In genomic region chr9:121750259-121750714, GRCh38 we compare ENCODE assay signal across 1 cellular context.
TF ChIP-seq lines count a peak whose summit lies in the region.

No MANE protein-coding gene starts in this region.

TF ChIP-seq in HepG2, 621 proteins besides CTCF, POLR2A, EP300 and RAD21 (continued from another document and continues in another):
- TF ChIP-seq, protein P1, sequence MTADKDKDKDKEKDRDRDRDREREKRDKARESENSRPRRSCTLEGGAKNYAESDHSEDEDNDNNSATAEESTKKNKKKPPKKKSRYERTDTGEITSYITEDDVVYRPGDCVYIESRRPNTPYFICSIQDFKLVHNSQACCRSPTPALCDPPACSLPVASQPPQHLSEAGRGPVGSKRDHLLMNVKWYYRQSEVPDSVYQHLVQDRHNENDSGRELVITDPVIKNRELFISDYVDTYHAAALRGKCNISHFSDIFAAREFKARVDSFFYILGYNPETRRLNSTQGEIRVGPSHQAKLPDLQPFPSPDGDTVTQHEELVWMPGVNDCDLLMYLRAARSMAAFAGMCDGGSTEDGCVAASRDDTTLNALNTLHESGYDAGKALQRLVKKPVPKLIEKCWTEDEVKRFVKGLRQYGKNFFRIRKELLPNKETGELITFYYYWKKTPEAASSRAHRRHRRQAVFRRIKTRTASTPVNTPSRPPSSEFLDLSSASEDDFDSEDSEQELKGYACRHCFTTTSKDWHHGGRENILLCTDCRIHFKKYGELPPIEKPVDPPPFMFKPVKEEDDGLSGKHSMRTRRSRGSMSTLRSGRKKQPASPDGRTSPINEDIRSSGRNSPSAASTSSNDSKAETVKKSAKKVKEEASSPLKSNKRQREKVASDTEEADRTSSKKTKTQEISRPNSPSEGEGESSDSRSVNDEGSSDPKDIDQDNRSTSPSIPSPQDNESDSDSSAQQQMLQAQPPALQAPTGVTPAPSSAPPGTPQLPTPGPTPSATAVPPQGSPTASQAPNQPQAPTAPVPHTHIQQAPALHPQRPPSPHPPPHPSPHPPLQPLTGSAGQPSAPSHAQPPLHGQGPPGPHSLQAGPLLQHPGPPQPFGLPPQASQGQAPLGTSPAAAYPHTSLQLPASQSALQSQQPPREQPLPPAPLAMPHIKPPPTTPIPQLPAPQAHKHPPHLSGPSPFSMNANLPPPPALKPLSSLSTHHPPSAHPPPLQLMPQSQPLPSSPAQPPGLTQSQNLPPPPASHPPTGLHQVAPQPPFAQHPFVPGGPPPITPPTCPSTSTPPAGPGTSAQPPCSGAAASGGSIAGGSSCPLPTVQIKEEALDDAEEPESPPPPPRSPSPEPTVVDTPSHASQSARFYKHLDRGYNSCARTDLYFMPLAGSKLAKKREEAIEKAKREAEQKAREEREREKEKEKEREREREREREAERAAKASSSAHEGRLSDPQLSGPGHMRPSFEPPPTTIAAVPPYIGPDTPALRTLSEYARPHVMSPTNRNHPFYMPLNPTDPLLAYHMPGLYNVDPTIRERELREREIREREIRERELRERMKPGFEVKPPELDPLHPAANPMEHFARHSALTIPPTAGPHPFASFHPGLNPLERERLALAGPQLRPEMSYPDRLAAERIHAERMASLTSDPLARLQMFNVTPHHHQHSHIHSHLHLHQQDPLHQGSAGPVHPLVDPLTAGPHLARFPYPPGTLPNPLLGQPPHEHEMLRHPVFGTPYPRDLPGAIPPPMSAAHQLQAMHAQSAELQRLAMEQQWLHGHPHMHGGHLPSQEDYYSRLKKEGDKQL (CRISPR knock-in tag; IDR thresholded peaks at IDR 0.05; ENCODE audit: low read depth): no peak
- TF ChIP-seq KDM1A (CRISPR knock-in tag; IDR thresholded peaks at IDR 0.05) (peak; percentile 84; the same call in 1 of the 2 replicates), BRCA1 (CRISPR knock-in tag; IDR thresholded peaks at IDR 0.05) (no peak), POLR2AphosphoS2 (IDR thresholded peaks at IDR 0.05; ENCODE audit: low read depth, low read length) (no peak), ZNF598 (CRISPR knock-in tag; IDR thresholded peaks at IDR 0.05; ENCODE audit: borderline replicate concordance) (no peak), NR2F1 (CRISPR knock-in tag; IDR thresholded peaks at IDR 0.05) (peak in 1 of 2 experiments; percentile 54; a peak in 2 of 4 replicates), ZNF12 (CRISPR knock-in tag; IDR thresholded peaks at IDR 0.05) (no peak), ZSCAN25 (CRISPR knock-in tag; IDR thresholded peaks at IDR 0.05) (no peak), ZBED4 (CRISPR knock-in tag; IDR thresholded peaks at IDR 0.05; ENCODE audit: borderline replicate concordance) (peak; percentile 67; the same call in 1 of the 2 replicates), ZNF264 (CRISPR knock-in tag; IDR thresholded peaks at IDR 0.05) (no peak), NCOA1 (CRISPR knock-in tag; IDR thresholded peaks at IDR 0.05) (no peak), HOXD1 (CRISPR knock-in tag; IDR thresholded peaks at IDR 0.05) (no peak), ZBTB21 (CRISPR knock-in tag; IDR thresholded peaks at IDR 0.05) (no peak), ZNF354B (CRISPR knock-in tag; IDR thresholded peaks at IDR 0.05) (no peak), ZFP1 (CRISPR knock-in tag; IDR thresholded peaks at IDR 0.05) (peak; percentile 42; the same call in 1 of the 2 replicates), ZNF10 (CRISPR knock-in tag; IDR thresholded peaks at IDR 0.05; ENCODE audit: borderline replicate concordance, low read depth) (no peak), GLMP (CRISPR knock-in tag; IDR thresholded peaks at IDR 0.05; ENCODE audit: borderline replicate concordance) (no peak), CENPX (CRISPR knock-in tag; IDR thresholded peaks at IDR 0.05) (no peak), HNF1A (IDR thresholded peaks at IDR 0.05; ENCODE audit: low read depth) (no peak), HNF1A (CRISPR knock-in tag; IDR thresholded peaks at IDR 0.05; ENCODE audit: borderline replicate concordance) (no peak), AHR (CRISPR knock-in tag; IDR thresholded peaks at IDR 0.05) (peak; percentile 76; the same call in 1 of the 2 replicates), NCOA5 (CRISPR knock-in tag; IDR thresholded peaks at IDR 0.05) (no peak), ZNF781 (CRISPR knock-in tag; IDR thresholded peaks at IDR 0.05; ENCODE audit: borderline replicate concordance, not compliant biosample characterization) (no peak), JUNB (CRISPR knock-in tag; IDR thresholded peaks at IDR 0.05; ENCODE audit: borderline replicate concordance) (no peak), ATM (IDR thresholded peaks at IDR 0.05; ENCODE audit: borderline replicate concordance) (no peak), SALL2 (CRISPR knock-in tag; IDR thresholded peaks at IDR 0.05) (no peak), ETS1 (CRISPR knock-in tag; IDR thresholded peaks at IDR 0.05) (no peak), ZNF430 (CRISPR knock-in tag; IDR thresholded peaks at IDR 0.05) (no peak), ZNF317 (CRISPR knock-in tag; IDR thresholded peaks at IDR 0.05) (no peak), ZNF274 (CRISPR knock-in tag; IDR thresholded peaks at IDR 0.05) (no peak)
- TF ChIP-seq, protein P2, sequence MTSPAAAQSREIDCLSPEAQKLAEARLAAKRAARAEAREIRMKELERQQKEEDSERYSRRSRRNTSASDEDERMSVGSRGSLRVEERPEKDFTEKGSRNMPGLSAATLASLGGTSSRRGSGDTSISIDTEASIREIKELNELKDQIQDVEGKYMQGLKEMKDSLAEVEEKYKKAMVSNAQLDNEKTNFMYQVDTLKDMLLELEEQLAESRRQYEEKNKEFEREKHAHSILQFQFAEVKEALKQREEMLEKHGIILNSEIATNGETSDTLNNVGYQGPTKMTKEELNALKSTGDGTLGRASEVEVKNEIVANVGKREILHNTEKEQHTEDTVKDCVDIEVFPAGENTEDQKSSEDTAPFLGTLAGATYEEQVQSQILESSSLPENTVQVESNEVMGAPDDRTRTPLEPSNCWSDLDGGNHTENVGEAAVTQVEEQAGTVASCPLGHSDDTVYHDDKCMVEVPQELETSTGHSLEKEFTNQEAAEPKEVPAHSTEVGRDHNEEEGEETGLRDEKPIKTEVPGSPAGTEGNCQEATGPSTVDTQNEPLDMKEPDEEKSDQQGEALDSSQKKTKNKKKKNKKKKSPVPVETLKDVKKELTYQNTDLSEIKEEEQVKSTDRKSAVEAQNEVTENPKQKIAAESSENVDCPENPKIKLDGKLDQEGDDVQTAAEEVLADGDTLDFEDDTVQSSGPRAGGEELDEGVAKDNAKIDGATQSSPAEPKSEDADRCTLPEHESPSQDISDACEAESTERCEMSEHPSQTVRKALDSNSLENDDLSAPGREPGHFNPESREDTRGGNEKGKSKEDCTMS (CRISPR knock-in tag; conservative IDR thresholded peaks at IDR 0.05): no peak
- TF ChIP-seq, protein P3, sequence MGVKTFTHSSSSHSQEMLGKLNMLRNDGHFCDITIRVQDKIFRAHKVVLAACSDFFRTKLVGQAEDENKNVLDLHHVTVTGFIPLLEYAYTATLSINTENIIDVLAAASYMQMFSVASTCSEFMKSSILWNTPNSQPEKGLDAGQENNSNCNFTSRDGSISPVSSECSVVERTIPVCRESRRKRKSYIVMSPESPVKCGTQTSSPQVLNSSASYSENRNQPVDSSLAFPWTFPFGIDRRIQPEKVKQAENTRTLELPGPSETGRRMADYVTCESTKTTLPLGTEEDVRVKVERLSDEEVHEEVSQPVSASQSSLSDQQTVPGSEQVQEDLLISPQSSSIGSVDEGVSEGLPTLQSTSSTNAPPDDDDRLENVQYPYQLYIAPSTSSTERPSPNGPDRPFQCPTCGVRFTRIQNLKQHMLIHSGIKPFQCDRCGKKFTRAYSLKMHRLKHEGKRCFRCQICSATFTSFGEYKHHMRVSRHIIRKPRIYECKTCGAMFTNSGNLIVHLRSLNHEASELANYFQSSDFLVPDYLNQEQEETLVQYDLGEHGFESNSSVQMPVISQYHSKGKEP (CRISPR knock-in tag; IDR thresholded peaks at IDR 0.05): no peak
- TF ChIP-seq, protein P4, sequence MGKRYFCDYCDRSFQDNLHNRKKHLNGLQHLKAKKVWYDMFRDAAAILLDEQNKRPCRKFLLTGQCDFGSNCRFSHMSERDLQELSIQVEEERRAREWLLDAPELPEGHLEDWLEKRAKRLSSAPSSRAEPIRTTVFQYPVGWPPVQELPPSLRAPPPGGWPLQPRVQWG (CRISPR knock-in tag; IDR thresholded peaks at IDR 0.05; ENCODE audit: borderline replicate concordance, low read depth): no peak
- TF ChIP-seq, protein P5, sequence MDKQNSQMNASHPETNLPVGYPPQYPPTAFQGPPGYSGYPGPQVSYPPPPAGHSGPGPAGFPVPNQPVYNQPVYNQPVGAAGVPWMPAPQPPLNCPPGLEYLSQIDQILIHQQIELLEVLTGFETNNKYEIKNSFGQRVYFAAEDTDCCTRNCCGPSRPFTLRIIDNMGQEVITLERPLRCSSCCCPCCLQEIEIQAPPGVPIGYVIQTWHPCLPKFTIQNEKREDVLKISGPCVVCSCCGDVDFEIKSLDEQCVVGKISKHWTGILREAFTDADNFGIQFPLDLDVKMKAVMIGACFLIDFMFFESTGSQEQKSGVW (CRISPR knock-in tag; IDR thresholded peaks at IDR 0.05; ENCODE audit: borderline replicate concordance): no peak
- TF ChIP-seq, protein P6, sequence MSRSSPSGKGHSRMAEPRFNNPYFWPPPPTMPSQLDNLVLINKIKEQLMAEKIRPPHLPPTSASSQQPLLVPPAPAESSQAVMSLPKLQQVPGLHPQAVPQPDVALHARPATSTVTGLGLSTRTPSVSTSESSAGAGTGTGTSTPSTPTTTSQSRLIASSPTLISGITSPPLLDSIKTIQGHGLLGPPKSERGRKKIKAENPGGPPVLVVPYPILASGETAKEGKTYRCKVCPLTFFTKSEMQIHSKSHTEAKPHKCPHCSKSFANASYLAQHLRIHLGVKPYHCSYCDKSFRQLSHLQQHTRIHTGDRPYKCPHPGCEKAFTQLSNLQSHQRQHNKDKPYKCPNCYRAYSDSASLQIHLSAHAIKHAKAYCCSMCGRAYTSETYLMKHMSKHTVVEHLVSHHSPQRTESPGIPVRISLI (CRISPR knock-in tag; IDR thresholded peaks at IDR 0.05; ENCODE audit: borderline replicate concordance): no peak
